ENCODE assay signal across 8 cellular contexts in the genomic region with DNA sequence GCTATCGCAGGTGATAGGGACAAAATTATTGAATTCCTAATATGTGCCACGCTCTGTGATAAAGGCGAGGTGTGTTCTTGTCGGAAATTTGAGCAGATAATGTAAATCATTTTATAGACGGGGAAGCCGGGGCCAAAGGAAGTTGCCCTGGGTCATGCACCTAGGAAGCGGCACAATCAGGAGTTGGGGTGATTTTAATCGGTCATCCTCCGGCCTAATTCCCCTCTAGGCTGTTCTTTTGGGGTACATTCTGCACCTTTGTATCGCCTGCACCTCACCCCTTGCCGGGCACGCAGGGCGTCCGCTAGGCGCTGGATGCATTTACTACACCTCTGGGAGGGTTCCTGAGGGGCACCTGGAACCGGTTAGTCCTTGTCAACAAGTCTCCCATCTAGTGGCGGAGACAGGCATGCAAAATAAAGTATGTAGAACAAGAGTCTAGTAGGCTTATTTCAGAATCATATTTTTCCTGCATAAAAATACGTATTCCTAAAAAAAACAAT. TPM values are rescaled to one million over a fixed set of nuclear protein-coding genes. Genes with fewer than 3 reads are reported as not detected.
DNase-seq lines count a peak whose midpoint lies in the region; ATAC-seq and TF ChIP-seq lines count a peak whose summit lies in the region.

No MANE protein-coding gene starts in this region.

- no peaks in the 10 kb centered on the region for H3F3A ChIP-seq in GM23338 (replicated peaks; ENCODE audit: low read depth)
- no peaks in the 10 kb centered on the region for H3F3A ChIP-seq in Loucy (ENCODE audit: low read depth)

- H3K27ac Mint-ChIP-seq in GM23338, result no peak overlapping the region
- peak overlapping the region; percentile 60 for H3K27ac Mint-ChIP-seq in T-helper 2 cell treated with Interferon-gamma antibody and Interleukin-4, amounts not matched to agents 5 μg/mL and 100 μg/mL, for 36 hours
- H3K27ac Mint-ChIP-seq in chondrocyte (ENCODE audit: unreplicated experiment), result no peak overlapping the region
- H3K27ac Mint-ChIP-seq in stimulated activated effector memory CD8-positive, alpha-beta T cell treated with anti-CD3 and anti-CD28 coated beads, Interleukin-12 subunit alpha, Interleukin-12 subunit beta, amount 100 ng/mL, for 72 hours, result peak overlapping the region; percentile 65

- peak; percentile 60 for DNase-seq in NCI-H1436 (lab: John Stamatoyannopoulos, UW)
- DNase-seq in NCI-H1436 treated with DMSO at 0.1 percent for 48 hours (lab: John Stamatoyannopoulos, UW), result no peak
- DNase-seq in GM23338 (ENCODE audit: low spot score), result peak; percentile 76
- peak; percentile 41 for DNase-seq in T-helper 2 cell treated with Interferon-gamma antibody and Interleukin-4, amounts not matched to agents 5 μg/mL and 100 μg/mL, for 36 hours (ENCODE audit: low spot score)
- no peak for DNase-seq in chondrocyte (ENCODE audit: low spot score)
- DNase-seq in left lung, result no peak
- peak; percentile 17 to 69 for DNase-seq in stimulated activated effector memory CD8-positive, alpha-beta T cell treated with anti-CD3 and anti-CD28 coated beads, Interleukin-12 subunit alpha, Interleukin-12 subunit beta, amount 100 ng/mL, for 72 hours (ENCODE audit: low spot score in 2 of 2)

- H3K36me3 Mint-ChIP-seq in GM23338 (ENCODE audit: low read depth) (peaks cover 3% of the 10 kb centered on the region; the same call in 2 of the 3 replicates), chondrocyte (ENCODE audit: low read depth) (peaks cover 6% of the 10 kb centered on the region)
- H3K36me3 Mint-ChIP-seq in T-helper 2 cell treated with Interferon-gamma antibody and Interleukin-4, amounts not matched to agents 5 μg/mL and 100 μg/mL, for 36 hours (ENCODE audit: low read depth), result peaks cover 14% of the 10 kb centered on the region
- peaks cover 40% of the 10 kb centered on the region for H3K36me3 Mint-ChIP-seq in stimulated activated effector memory CD8-positive, alpha-beta T cell treated with anti-CD3 and anti-CD28 coated beads, Interleukin-12 subunit alpha, Interleukin-12 subunit beta, amount 100 ng/mL, for 72 hours

- H3K4me1 ChIP-seq in GM23338 (ENCODE audit: insufficient read depth) (peaks cover 5% of the 10 kb centered on the region), Loucy (ENCODE audit: insufficient read depth, low read length, poor library complexity, severe bottlenecking) (peaks cover 39% of the 10 kb centered on the region), left lung (peaks cover 9 to 29% of the 10 kb centered on the region in 2 donors)

- H3K9ac ChIP-seq in Loucy (ENCODE audit: low read depth, low read length, poor library complexity, severe bottlenecking), result peak overlapping the region; percentile 75

- peaks cover 9% of the 10 kb centered on the region; the same call in 1 of the 2 replicates for H3K27me3 ChIP-seq in GM23338 (ENCODE audit: insufficient read depth)
- H3K27me3 ChIP-seq in Loucy (ENCODE audit: insufficient read depth, low read length, poor library complexity, severe bottlenecking), result no peaks in the 10 kb centered on the region
- no peaks in the 10 kb centered on the region for H3K27me3 ChIP-seq in left lung

- peak; percentile 52 to 53 for TF ChIP-seq CTCF in GM23338 (conservative IDR thresholded peaks at IDR 0.05; ENCODE audit: low read depth in 2 of 2)
- peak; percentile 62 for TF ChIP-seq CTCF in Loucy (conservative IDR thresholded peaks at IDR 0.05; ENCODE audit: low read length)
- TF ChIP-seq CTCF in chondrocyte (IDR thresholded peaks at IDR 0.05), result peak; percentile 57
- TF ChIP-seq CTCF in left lung (IDR thresholded peaks at IDR 0.05), result no peak

- H3K4me3 ChIP-seq in GM23338 (peak overlapping the region; percentile 95), Loucy (ENCODE audit: low read length, poor library complexity, severe bottlenecking) (peak overlapping the region; percentile 92), left lung (peak overlapping the region; percentile 94 to 95)

- H2AFZ ChIP-seq in GM23338 (peak overlapping the region; percentile 99), Loucy (ENCODE audit: low read length) (peak overlapping the region; percentile 100)

- H3K4me1 Mint-ChIP-seq in GM23338 (peaks cover 16% of the 10 kb centered on the region), chondrocyte (ENCODE audit: low read depth) (peaks cover 26% of the 10 kb centered on the region)
- H3K4me1 Mint-ChIP-seq in T-helper 2 cell treated with Interferon-gamma antibody and Interleukin-4, amounts not matched to agents 5 μg/mL and 100 μg/mL, for 36 hours (ENCODE audit: low read depth), result peaks cover 25% of the 10 kb centered on the region
- peaks cover 23% of the 10 kb centered on the region for H3K4me1 Mint-ChIP-seq in stimulated activated effector memory CD8-positive, alpha-beta T cell treated with anti-CD3 and anti-CD28 coated beads, Interleukin-12 subunit alpha, Interleukin-12 subunit beta, amount 100 ng/mL, for 72 hours

- peak overlapping the region; percentile 80 for H3K4me3 Mint-ChIP-seq in GM23338
- H3K4me3 Mint-ChIP-seq in T-helper 2 cell treated with Interferon-gamma antibody and Interleukin-4, amounts not matched to agents 5 μg/mL and 100 μg/mL, for 36 hours, result peak overlapping the region; percentile 86
- peak overlapping the region; percentile 73 for H3K4me3 Mint-ChIP-seq in chondrocyte (ENCODE audit: unreplicated experiment)
- peak overlapping the region; percentile 99 for H3K4me3 Mint-ChIP-seq in stimulated activated effector memory CD8-positive, alpha-beta T cell treated with anti-CD3 and anti-CD28 coated beads, Interleukin-12 subunit alpha, Interleukin-12 subunit beta, amount 100 ng/mL, for 72 hours

- H3K27ac ChIP-seq in GM23338 (ENCODE audit: low read depth) (no peak overlapping the region), left lung (peak overlapping the region; percentile 2 to 83)

- peak; percentile 72 for ATAC-seq in GM23338
- ATAC-seq in left lung, result peak; percentile 74
- ATAC-seq in stimulated activated effector memory CD8-positive, alpha-beta T cell treated with anti-CD3 and anti-CD28 coated beads, Interleukin-12 subunit alpha, Interleukin-12 subunit beta, amount 100 ng/mL, for 72 hours, result peak; percentile 49

- H3K9me2 ChIP-seq in GM23338 (ENCODE audit: insufficient read depth) (no peaks in the 10 kb centered on the region), Loucy (replicated peaks; ENCODE audit: low read depth, low read length) (no peaks in the 10 kb centered on the region)

- H3K27me3 Mint-ChIP-seq in GM23338 (ENCODE audit: insufficient read depth, low read depth, poor library complexity) (peaks cover 11% of the 10 kb centered on the region), chondrocyte (ENCODE audit: low read depth) (peaks cover 2% of the 10 kb centered on the region)
- no peaks in the 10 kb centered on the region for H3K27me3 Mint-ChIP-seq in T-helper 2 cell treated with Interferon-gamma antibody and Interleukin-4, amounts not matched to agents 5 μg/mL and 100 μg/mL, for 36 hours (ENCODE audit: low read depth)

- H4K20me1 ChIP-seq in GM23338 (replicated peaks; ENCODE audit: insufficient read depth) (peaks cover 10% of the 10 kb centered on the region), Loucy (ENCODE audit: insufficient read depth, low read length, poor library complexity, severe bottlenecking) (peaks cover 27% of the 10 kb centered on the region)

- H3K79me2 ChIP-seq in GM23338 (replicated peaks; ENCODE audit: insufficient read depth), result peaks cover 17% of the 10 kb centered on the region
- H3K79me2 ChIP-seq in Loucy (ENCODE audit: insufficient read depth, low read length), result peaks cover 42% of the 10 kb centered on the region

- peak overlapping the region; percentile 100 for H3K4me2 ChIP-seq in GM23338
- peak overlapping the region; percentile 93 for H3K4me2 ChIP-seq in Loucy (ENCODE audit: low read depth, low read length, poor library complexity, severe bottlenecking)

- no peaks in the 10 kb centered on the region for H3K9me3 ChIP-seq in Loucy (ENCODE audit: insufficient read depth, low read depth, low read length)
- no peaks in the 10 kb centered on the region for H3K9me3 ChIP-seq in left lung

- H3K36me3 ChIP-seq in GM23338 (ENCODE audit: insufficient read depth), result no peaks in the 10 kb centered on the region
- H3K36me3 ChIP-seq in Loucy (ENCODE audit: insufficient read depth, low read length), result peaks cover 12% of the 10 kb centered on the region; the same call in 1 of the 2 replicates
- peaks cover 0 to 18% of the 10 kb centered on the region in 2 donors for H3K36me3 ChIP-seq in left lung

- intact Hi-C loops in left lung (cut with DNase I), result no loop called here

- H3K9me3 Mint-ChIP-seq in GM23338 (no peaks in the 10 kb centered on the region; the same call in 2 of the 3 replicates), chondrocyte (ENCODE audit: low read depth) (no peaks in the 10 kb centered on the region)
- H3K9me3 Mint-ChIP-seq in T-helper 2 cell treated with Interferon-gamma antibody and Interleukin-4, amounts not matched to agents 5 μg/mL and 100 μg/mL, for 36 hours, result no peaks in the 10 kb centered on the region
- H3K9me3 Mint-ChIP-seq in stimulated activated effector memory CD8-positive, alpha-beta T cell treated with anti-CD3 and anti-CD28 coated beads, Interleukin-12 subunit alpha, Interleukin-12 subunit beta, amount 100 ng/mL, for 72 hours, result no peaks in the 10 kb centered on the region

TF ChIP-seq in GM23338, 12 proteins besides CTCF, POLR2A, EP300 and RAD21:
- TF ChIP-seq EZH2phosphoT487 (IDR thresholded peaks at IDR 0.05; ENCODE audit: unreplicated experiment) (no peak), POLR2AphosphoS5 (IDR thresholded peaks at IDR 0.05; ENCODE audit: low read depth) (peak; percentile 3; the same call in 1 of the 2 replicates)

RNA-seq across cellular contexts. Expression of gene TEX261, which starts 0.6 kb away (rescaled TPM):
- 17.5 and 22.8 TPM in 2 replicates for total RNA-seq in GM23338 (2014; rRNA removed; shearing (Covaris generic))
- 5.7 and 6.0 TPM in 2 replicates for polyA plus RNA-seq in GM23338 (2016; fragmentation: Nextera tagmentation; extraction: Ambion mirVana)
- total RNA-seq in chondrocyte, result 54.1 to 57.3 TPM (median 56.8 TPM) in 3 replicates
- 10 to 100 TPM; 63.8 to 72.3 TPM for total RNA-seq in left lung

RNA-seq across cellular contexts. Expression of gene ANKRD53, which starts 16.8 kb away (rescaled TPM):
- total RNA-seq in GM23338 (2014; rRNA removed; shearing (Covaris generic)), result 0.73 and 1.3 TPM in 2 replicates
- polyA plus RNA-seq in GM23338 (2016; fragmentation: Nextera tagmentation; extraction: Ambion mirVana), result 0.32 and 0.59 TPM in 2 replicates
- 0.85 to 2.2 TPM (median 1.8 TPM) in 3 replicates for total RNA-seq in chondrocyte
- total RNA-seq in left lung, result under 1 TPM; 0.52 to 0.96 TPM

RNA-seq across cellular contexts. Expression of gene ATP6V1B1, which starts 59.6 kb away (rescaled TPM):
- not detected in 2 replicates for total RNA-seq in GM23338 (2014; rRNA removed; shearing (Covaris generic))
- not detected in 2 replicates for polyA plus RNA-seq in GM23338 (2016; fragmentation: Nextera tagmentation; extraction: Ambion mirVana)
- total RNA-seq in chondrocyte (3.7 to 5.0 TPM (median 3.9 TPM) in 3 replicates), left lung (under 1 TPM; 0.76 to 0.89 TPM)

Comparison
In these comparisons a context has a peak if more than half of its experiments do, and no peak if none do; other contexts are left out.
1. DNase-seq: peak in NCI-H1436 (single experiment), GM23338 (single experiment), T-helper 2 cell treated with Interferon-gamma antibody and Interleukin-4, amounts not matched to agents 5 μg/mL and 100 μg/mL, for 36 hours (single experiment) and stimulated activated effector memory CD8-positive, alpha-beta T cell treated with anti-CD3 and anti-CD28 coated beads, Interleukin-12 subunit alpha, Interleukin-12 subunit beta, amount 100 ng/mL, for 72 hours (2 of 2); none in NCI-H1436 treated with DMSO at 0.1 percent for 48 hours (single experiment), chondrocyte (single experiment) and left lung (0 of 2).
2. H3K27ac Mint-ChIP-seq: peak in T-helper 2 cell treated with Interferon-gamma antibody and Interleukin-4, amounts not matched to agents 5 μg/mL and 100 μg/mL, for 36 hours (single experiment) and stimulated activated effector memory CD8-positive, alpha-beta T cell treated with anti-CD3 and anti-CD28 coated beads, Interleukin-12 subunit alpha, Interleukin-12 subunit beta, amount 100 ng/mL, for 72 hours (single experiment); none in GM23338 (single experiment) and chondrocyte (single experiment).
3. CTCF ChIP-seq: peak in GM23338 (2 of 2), Loucy (single experiment) and chondrocyte (single experiment); none in left lung (0 of 2).
4. Peak in every context shown above with its lines, with median percentiles within 50 percentile points of each other: ATAC-seq, H3K4me3 ChIP-seq and H3K4me3 Mint-ChIP-seq.